8 cellular contexts compared by ENCODE assay signal in the genomic region with DNA sequence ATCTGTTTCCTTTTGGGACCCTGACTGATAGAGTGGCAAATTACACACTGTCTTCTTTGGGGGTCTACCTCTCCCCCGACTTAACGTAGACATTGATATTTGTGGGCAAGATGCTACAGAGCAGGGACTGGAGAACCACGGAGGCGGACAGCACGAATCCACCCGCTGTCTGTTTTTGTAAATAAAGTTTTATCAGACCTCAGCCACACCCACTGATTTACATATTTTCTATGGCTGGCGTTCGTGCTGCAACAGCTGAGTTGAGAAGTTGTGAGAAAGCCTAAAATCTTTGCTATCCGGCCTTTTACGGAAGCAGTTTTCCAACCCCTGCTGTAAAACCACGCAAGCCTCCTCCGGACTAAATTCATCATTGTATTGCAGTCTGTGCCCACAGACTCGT.
"Had no signal": no experiment of that assay in that cellular context is flagged by ENCODE, and none has a peak within 500 bp of the region (broad histone marks: within the 10 kb centered on the region; RNA-seq: fewer than 3 reads in every experiment).

No MANE protein-coding gene starts in this region.

- H3K4me3 ChIP-seq: GM12878 had no signal

- DNase-seq: GDM1, GF-D8 had no signal

- FAIRE-seq: G401.6, GM12878, GM12891, GM12892, GM18507, GM19239 had no signal

- ATAC-seq: GM12878 had no signal
